Comparison of ENCODE assay signal across 8 cellular contexts in genomic region chr10:29119374-29119773, GRCh38.
DNase-seq lines count a peak whose midpoint lies in the region; ATAC-seq and TF ChIP-seq lines count a peak whose summit lies in the region.

No MANE protein-coding gene starts in this region.

- 46 to 58% (median 52%) methylated on average over 8 of the region's 8 CpGs for whole genome bisulfite sequencing in heart left ventricle, 4 donors
- 48% methylated on average over 8 of the region's 8 CpGs; no CpG with 5 or more reads in 1 of the 2 donors for WGBS in transverse colon (ENCODE audit: low coverage in 1 of 2), 2 donors

- H3K36me3 Mint-ChIP-seq in glutamatergic neuron (ENCODE audit: unreplicated experiment), result peaks cover 5% of the 10 kb centered on the region

- no peak overlapping the region for H3K27ac ChIP-seq in heart left ventricle
- no peak overlapping the region for H3K27ac ChIP-seq in right atrium auricular region
- H3K27ac ChIP-seq in OCI-LY7 (ENCODE audit: low read depth, low read length, poor library complexity, severe bottlenecking), result no peak overlapping the region
- H3K27ac ChIP-seq in transverse colon, result no peak overlapping the region

- no peak overlapping the region for H3K27ac Mint-ChIP-seq in glutamatergic neuron (ENCODE audit: unreplicated experiment)

- TF ChIP-seq CTCF in heart left ventricle (IDR thresholded peaks at IDR 0.05) (peak in 11 of 12 donors; percentile 18 to 52 (median 35)), right atrium auricular region (IDR thresholded peaks at IDR 0.05) (peak in 1 of 2 donors; percentile 60), OCI-LY7 (conservative IDR thresholded peaks at IDR 0.05; ENCODE audit: low read length) (peak; percentile 66), glutamatergic neuron (IDR thresholded peaks at IDR 0.05; ENCODE audit: partially characterized antibody, unreplicated experiment) (peak; percentile 15), transverse colon (IDR thresholded peaks at IDR 0.05) (peak; percentile 22 to 44 (median 40))

- TF ChIP-seq POLR2A in heart left ventricle (IDR thresholded peaks at IDR 0.05) (no peak), transverse colon (IDR thresholded peaks at IDR 0.05) (no peak)

- no peaks in the 10 kb centered on the region for H4K20me1 ChIP-seq in OCI-LY7 (ENCODE audit: insufficient read depth, low read length)

- in situ Hi-C loops in transverse colon (cut with MboI; ENCODE audit: low pct_ligation_motif_present in 1 of 4, low pct_unique_long_range_greater_than_20kb in 1 of 4, low sequenced_read_pairs in 3 of 4), result no loop called here

- H3K4me1 Mint-ChIP-seq in glutamatergic neuron (ENCODE audit: low read depth, unreplicated experiment), result no peaks in the 10 kb centered on the region

- H3K4me1 ChIP-seq in heart left ventricle (no peaks in the 10 kb centered on the region), right atrium auricular region (no peaks in the 10 kb centered on the region), OCI-LY7 (ENCODE audit: insufficient read depth, low read length, poor library complexity, severe bottlenecking) (no peaks in the 10 kb centered on the region), transverse colon (no peaks in the 10 kb centered on the region)

- no peak for TF ChIP-seq EP300 in transverse colon (IDR thresholded peaks at IDR 0.05; ENCODE audit: low read depth)

- no peak overlapping the region for H3K4me2 ChIP-seq in OCI-LY7 (ENCODE audit: low read length)

- peaks cover 4% of the 10 kb centered on the region for H3K9me3 Mint-ChIP-seq in glutamatergic neuron (ENCODE audit: unreplicated experiment)

- H3K4me3 ChIP-seq in heart left ventricle (no peak overlapping the region), right atrium auricular region (no peak overlapping the region), OCI-LY7 (ENCODE audit: low read depth, low read length, poor library complexity, severe bottlenecking) (no peak overlapping the region), transverse colon (no peak overlapping the region)

- ATAC-seq in heart left ventricle, result peak in 2 of 4 donors; percentile 42 to 47

- intact Hi-C loops in heart left ventricle (cut with DNase I) (no loop called here), OCI-LY7 (cut with micrococcal nuclease; ENCODE audit: unreplicated experiment) (no loop called here), transverse colon (cut with DNase I; ENCODE audit: low total_unique reads) (no loop called here)

- POLR2A ChIA-PET in OCI-LY7 (lab: Charles Lee), result no interaction called here

- H3K27me3 ChIP-seq in heart left ventricle (no peaks in the 10 kb centered on the region), right atrium auricular region (no peaks in the 10 kb centered on the region), transverse colon (no peaks in the 10 kb centered on the region)

- no peaks in the 10 kb centered on the region for H3K79me2 ChIP-seq in OCI-LY7 (ENCODE audit: insufficient read depth, low read depth, low read length)

- CTCF ChIA-PET in OCI-LY7 (lab: Charles Lee; ENCODE audit: unreplicated experiment), result no interaction called here

- H3K27me3 Mint-ChIP-seq in glutamatergic neuron (ENCODE audit: unreplicated experiment), result peaks cover 1% of the 10 kb centered on the region

- H3K9me3 ChIP-seq in heart left ventricle, result peaks cover 0 to 30% (median 12%) of the 10 kb centered on the region in 12 donors
- peaks cover 4 to 18% of the 10 kb centered on the region in 2 donors for H3K9me3 ChIP-seq in right atrium auricular region
- H3K9me3 ChIP-seq in OCI-LY7 (ENCODE audit: low read length), result peaks cover 14% of the 10 kb centered on the region; the same call in 1 of the 2 replicates
- peaks cover 4 to 12% of the 10 kb centered on the region in 2 donors for H3K9me3 ChIP-seq in transverse colon

- no TSS peak for BruUV-seq in OCI-LY7 (replicated peaks; lab: Mats Ljungman, UMichigan)

- H3K36me3 ChIP-seq in heart left ventricle, result no peaks in the 10 kb centered on the region
- H3K36me3 ChIP-seq in right atrium auricular region, result no peaks in the 10 kb centered on the region
- no peaks in the 10 kb centered on the region for H3K36me3 ChIP-seq in OCI-LY7 (ENCODE audit: insufficient read depth, low read length)
- no peaks in the 10 kb centered on the region for H3K36me3 ChIP-seq in transverse colon

- no peak overlapping the region for H2AFZ ChIP-seq in OCI-LY7 (ENCODE audit: low read length)

- peak in 3 of 5 donors; percentile 27 to 35 (median 34) for DNase-seq in heart left ventricle
- no peak for DNase-seq in right atrium auricular region (ENCODE audit: low spot score)
- DNase-seq in OCI-LY7 (ENCODE audit: low spot score), result no peak
- DNase-seq in glutamatergic neuron, result peak; percentile 38
- DNase-seq in transverse colon, result peak; percentile 72
- DNase-seq in stimulated activated naive CD4-positive, alpha-beta T cell (lab: John Stamatoyannopoulos, UW), result no peak
- no peak for DNase-seq in cerebellar cortex (ENCODE audit: low spot score)
- no peak for DNase-seq in NCI-H2081 (lab: John Stamatoyannopoulos, UW)

- no peaks in the 10 kb centered on the region for H3K9me2 ChIP-seq in OCI-LY7 (ENCODE audit: insufficient read depth, low read length)

- H3K4me3 Mint-ChIP-seq in glutamatergic neuron (ENCODE audit: unreplicated experiment), result no peak overlapping the region

Comparison
In these comparisons a context has a peak if more than half of its experiments do, and no peak if none do; other contexts are left out.
1. DNase-seq: peak in heart left ventricle (3 of 5), glutamatergic neuron (single experiment) and transverse colon (single experiment); none in right atrium auricular region (single experiment), OCI-LY7 (single experiment), stimulated activated naive CD4-positive, alpha-beta T cell (0 of 6), cerebellar cortex (single experiment) and NCI-H2081 (0 of 2).